In the genomic region with DNA sequence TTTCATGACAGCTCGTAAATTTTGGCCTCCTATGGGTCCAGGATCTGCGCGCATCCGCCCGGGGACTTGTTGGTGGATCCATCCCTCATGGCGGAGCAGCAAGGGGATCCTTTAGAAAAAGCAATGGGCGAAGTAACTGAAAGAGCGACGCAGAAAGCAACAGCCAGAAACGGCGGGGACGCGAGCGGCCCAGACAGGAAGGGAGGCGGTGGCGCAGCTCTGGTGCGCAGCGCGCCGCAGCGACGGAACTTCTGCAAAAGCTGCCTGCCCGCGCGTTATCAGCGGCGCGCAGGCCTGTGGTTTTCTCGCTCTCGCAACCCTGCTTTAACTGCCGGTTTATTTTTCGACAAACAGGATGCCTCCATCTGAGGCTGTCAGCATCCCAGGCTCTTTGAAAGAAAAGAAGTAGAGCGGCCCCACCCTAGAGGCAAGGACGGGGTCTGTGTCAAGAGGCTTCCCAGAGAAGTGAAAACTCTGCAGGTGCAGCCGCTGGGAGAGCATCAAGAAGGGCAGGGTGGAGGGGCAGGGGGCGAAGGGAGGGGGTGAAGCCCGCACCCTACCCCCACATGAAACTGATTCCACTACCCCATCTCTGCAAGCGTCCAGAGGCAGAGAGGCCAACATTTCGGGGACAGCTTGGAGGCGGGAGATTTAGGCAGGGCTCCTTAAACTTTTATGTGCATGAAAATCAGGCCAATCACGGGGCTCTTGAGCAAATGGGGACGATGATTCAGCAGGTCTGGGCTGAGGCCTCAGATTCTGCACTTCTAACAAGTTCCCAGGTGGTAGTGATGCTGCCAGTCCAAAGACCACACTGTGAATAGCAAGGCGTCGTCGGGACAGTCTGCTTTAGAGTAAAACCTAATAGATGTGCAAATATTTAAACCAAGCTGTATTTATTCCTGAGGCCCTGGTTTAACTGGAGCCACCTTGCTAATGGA, we compare ENCODE assay signal across 8 cellular contexts. TPM values are rescaled to one million over a fixed set of nuclear protein-coding genes. Genes with fewer than 3 reads are reported as not detected.
DNase-seq lines count a peak whose midpoint lies in the region; ATAC-seq and TF ChIP-seq lines count a peak whose summit lies in the region.

No MANE protein-coding gene starts in this region.

- peak overlapping the region; percentile 97 for H3K27ac Mint-ChIP-seq in activated CD4-positive, alpha-beta T cell treated with anti-CD3 and anti-CD28 coated beads for 36 hours

- H3K79me2 ChIP-seq in mesendoderm (ENCODE audit: control insufficient read depth, insufficient read depth, low read length), result no peaks in the 10 kb centered on the region

- DNase-seq in AG04449 (ENCODE audit: low read depth, low spot score) (no peak), ecto neural progenitor cell (ENCODE audit: low spot score) (peak; percentile 68), mesendoderm (peak; percentile 61), HPDE6-E6E7 (ENCODE audit: extremely low spot score) (no peak)
- DNase-seq in activated CD4-positive, alpha-beta T cell treated with anti-CD3 and anti-CD28 coated beads for 36 hours, result peak; percentile 92
- DNase-seq in stimulated activated CD8-positive, alpha-beta memory T cell treated with anti-CD3 and anti-CD28 coated beads, Interleukin-4, amount 100 ng/mL, for 4 hours (ENCODE audit: low read depth in 2 of 2, low spot score in 1 of 2), result peak; percentile 60 to 68

- H4K8ac ChIP-seq in mesendoderm (ENCODE audit: low read depth, low read length), result no peak overlapping the region

- peaks cover 2% of the 10 kb centered on the region for H3K9me3 Mint-ChIP-seq in activated CD4-positive, alpha-beta T cell treated with anti-CD3 and anti-CD28 coated beads for 36 hours (ENCODE audit: low read depth)

- H3K36me3 ChIP-seq in HUES6 (ENCODE audit: control insufficient read depth, insufficient read depth, low read length), result no peaks in the 10 kb centered on the region
- H3K36me3 ChIP-seq in mesendoderm (ENCODE audit: control insufficient read depth, insufficient read depth, low read length), result no peaks in the 10 kb centered on the region

- H2BK120ac ChIP-seq in mesendoderm (ENCODE audit: low read depth, low read length), result no peak overlapping the region

- no peak overlapping the region for H3K23ac ChIP-seq in mesendoderm (ENCODE audit: low read length)

- TF ChIP-seq CTCF in AG04449 (IDR thresholded peaks at IDR 0.05; ENCODE audit: insufficient read depth, low read length, missing control alignments), result no peak

- no peak overlapping the region for H2BK5ac ChIP-seq in mesendoderm (ENCODE audit: low read length)

- no peaks in the 10 kb centered on the region for H3K9me3 ChIP-seq in HUES6 (ENCODE audit: control insufficient read depth, insufficient read depth, low read depth, low read length)

- WGBS in mesendoderm (ENCODE audit: extremely low coverage, insufficient coverage, low lambda C conversion rate), result no CpG with 5 or more reads among the region's 45 CpGs

- no peak overlapping the region for H4K5ac ChIP-seq in mesendoderm (ENCODE audit: low read length)

- H3K4ac ChIP-seq in mesendoderm (ENCODE audit: low read depth, low read length), result no peak overlapping the region

- no peak overlapping the region for H2BK15ac ChIP-seq in mesendoderm (replicated peaks; ENCODE audit: low read depth)

- POLR2A ChIA-PET in AG04449 (lab: Yijun Ruan, JAX), result no interaction called here
- POLR2A ChIA-PET in activated CD4-positive, alpha-beta T cell treated with anti-CD3 and anti-CD28 coated beads for 36 hours (lab: Charles Lee), result interaction anchor here (0.5 to 1.9 kb wide), 9 partner anchors 9 to 137 kb away, joined by 3 to 12 read pairs (median 4); no protein-coding TSS in a partner anchor

- ATAC-seq in GM19395 (IDR thresholded peaks at IDR 0.05; ENCODE audit: unreplicated experiment), result peak; percentile 73
- ATAC-seq in activated CD4-positive, alpha-beta T cell treated with anti-CD3 and anti-CD28 coated beads for 36 hours, result peak; percentile 68

- intact Hi-C loops in activated CD4-positive, alpha-beta T cell treated with anti-CD3 and anti-CD28 coated beads for 36 hours (cut with DNase I, micrococcal nuclease), result loop anchor here (1.0 to 5.0 kb wide), 5 partner anchors 8 to 139 kb away; no protein-coding TSS in a partner anchor

- peak overlapping the region; percentile 75 for H3K4me3 Mint-ChIP-seq in activated CD4-positive, alpha-beta T cell treated with anti-CD3 and anti-CD28 coated beads for 36 hours

- H3K4me3 ChIP-seq in AG04449 (ENCODE audit: low read depth, low read length), result peak overlapping the region; percentile 37
- H3K4me3 ChIP-seq in HUES6 (ENCODE audit: low read depth, low read length), result peak overlapping the region; percentile 44
- no peak overlapping the region for H3K4me3 ChIP-seq in mesendoderm (ENCODE audit: low read length)

- H3K4me2 ChIP-seq in mesendoderm (ENCODE audit: low read length), result peak overlapping the region; percentile 37

- H3K79me1 ChIP-seq in mesendoderm (ENCODE audit: low read length), result no peaks in the 10 kb centered on the region

- H3K36me3 Mint-ChIP-seq in activated CD4-positive, alpha-beta T cell treated with anti-CD3 and anti-CD28 coated beads for 36 hours (ENCODE audit: low read depth), result peaks cover 29% of the 10 kb centered on the region

- H3K27ac ChIP-seq in HUES6 (ENCODE audit: low read depth, low read length) (no peak overlapping the region), mesendoderm (ENCODE audit: low read depth, low read length) (no peak overlapping the region)

- H3K4me1 ChIP-seq in HUES6 (ENCODE audit: control insufficient read depth, insufficient read depth, low read length) (peaks cover 10% of the 10 kb centered on the region), mesendoderm (ENCODE audit: control insufficient read depth, low read depth, low read length) (no peaks in the 10 kb centered on the region)

- H3K27me3 ChIP-seq in HUES6 (ENCODE audit: control insufficient read depth, insufficient read depth, low read length), result peaks cover 11% of the 10 kb centered on the region
- no peaks in the 10 kb centered on the region for H3K27me3 ChIP-seq in mesendoderm (ENCODE audit: insufficient read depth, low read length, poor library complexity)

- H3K27me3 Mint-ChIP-seq in activated CD4-positive, alpha-beta T cell treated with anti-CD3 and anti-CD28 coated beads for 36 hours, result no peaks in the 10 kb centered on the region

- H3K18ac ChIP-seq in mesendoderm (ENCODE audit: low read length), result no peak overlapping the region

- H3K56ac ChIP-seq in mesendoderm (ENCODE audit: low read length), result no peak overlapping the region

- CTCF ChIA-PET in AG04449 (lab: Yijun Ruan, JAX), result interaction anchor here (0.5 to 1.4 kb wide), 5 partner anchors 9 to 854 kb away, joined by 3 to 4 read pairs (median 3); no protein-coding TSS in a partner anchor
- CTCF ChIA-PET in activated CD4-positive, alpha-beta T cell treated with anti-CD3 and anti-CD28 coated beads for 36 hours (lab: Charles Lee), result interaction anchor here (0.6 to 6.7 kb wide), 14 partner anchors 8 to 164 kb away, joined by 3 to 32 read pairs (median 6); no protein-coding TSS in a partner anchor

- no peak overlapping the region for H2AK5ac ChIP-seq in mesendoderm (ENCODE audit: low read length)

- H3K9ac ChIP-seq in HUES6 (ENCODE audit: low read length) (no peak overlapping the region), mesendoderm (ENCODE audit: low read length) (no peak overlapping the region)

- peaks cover 88% of the 10 kb centered on the region for H3K4me1 Mint-ChIP-seq in activated CD4-positive, alpha-beta T cell treated with anti-CD3 and anti-CD28 coated beads for 36 hours

RNA-seq across cellular contexts. Expression of gene RUNX1, which starts 22.2 kb away (rescaled TPM):
- total RNA-seq in activated CD4-positive, alpha-beta T cell treated with anti-CD3 and anti-CD28 coated beads for 36 hours, result 10 to 100 TPM; 49.5 to 58.8 TPM
- polyA plus RNA-seq in mesendoderm (2013, experiment 1 of 2), result 1.1 TPM
- 1.0 TPM for polyA plus RNA-seq in mesendoderm (2013, experiment 2 of 2)

Comparison
In these comparisons a context has a peak if more than half of its experiments do, and no peak if none do; other contexts are left out.
1. DNase-seq: peak in activated CD4-positive, alpha-beta T cell treated with anti-CD3 and anti-CD28 coated beads for 36 hours (single experiment), ecto neural progenitor cell (single experiment), mesendoderm (single experiment) and stimulated activated CD8-positive, alpha-beta memory T cell treated with anti-CD3 and anti-CD28 coated beads, Interleukin-4, amount 100 ng/mL, for 4 hours (2 of 2); none in AG04449 (single experiment) and HPDE6-E6E7 (single experiment).